In the genomic region with DNA sequence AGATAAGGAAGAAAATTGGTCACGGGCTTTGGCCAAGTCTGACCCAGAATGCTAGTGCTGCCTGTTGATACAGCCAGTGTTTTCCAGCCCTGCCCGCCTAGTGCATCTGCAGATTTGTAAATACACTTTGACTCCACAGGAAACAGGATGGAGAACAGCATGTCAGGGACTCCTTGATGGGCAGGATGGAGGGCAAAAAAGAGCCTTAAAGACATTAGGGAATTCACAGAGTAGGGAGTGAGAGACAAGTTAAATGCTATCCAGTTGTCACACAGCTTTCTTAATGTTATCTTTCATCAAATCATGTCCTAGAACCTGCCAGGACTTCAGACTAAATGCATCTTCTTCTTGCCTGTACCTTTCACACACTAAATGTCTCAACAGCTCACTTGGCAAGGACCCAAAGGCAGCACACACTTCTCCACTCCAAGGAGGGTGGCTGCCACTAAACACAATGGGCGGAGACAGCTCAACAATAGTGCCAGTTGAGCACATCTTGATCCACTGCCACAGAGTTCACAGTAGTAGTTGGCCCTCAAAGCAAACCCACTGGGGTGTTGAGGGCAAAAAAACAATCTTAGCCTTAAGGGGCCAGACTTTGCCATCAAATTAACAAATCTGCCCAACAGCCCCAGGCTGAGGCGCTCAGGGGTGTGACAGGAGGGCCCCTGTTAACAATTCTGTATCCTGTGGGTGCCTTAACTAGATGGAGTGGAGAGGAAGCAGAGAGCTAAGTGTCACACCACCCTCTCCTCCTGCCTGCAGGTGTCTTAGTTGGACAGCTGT, we compare ENCODE assay signal across 7 cellular contexts. TPM values are rescaled to one million over a fixed set of nuclear protein-coding genes. Genes with fewer than 3 reads are reported as not detected.
A peak's percentile ranks its signal among the peaks of the same experiment; 100 is the strongest.
DNase-seq lines count a peak whose midpoint lies in the region; ATAC-seq and TF ChIP-seq lines count a peak whose summit lies in the region.

No MANE protein-coding gene starts in this region.

- peaks cover 0 to under 1% (median 0%) of the 10 kb centered on the region in 3 donors for H3K36me3 Mint-ChIP-seq in naive thymus-derived CD8-positive, alpha-beta T cell

- peaks cover 0 to 4% (median 0%) of the 10 kb centered on the region in 9 donors for H3K9me3 Mint-ChIP-seq in naive thymus-derived CD8-positive, alpha-beta T cell

- POLR2A ChIA-PET in naive thymus-derived CD8-positive, alpha-beta T cell (lab: Charles Lee), result interaction anchor here (0.9 to 8.6 kb wide), 10 partner anchors 11 to 194 kb away, joined by 3 to 114 read pairs (median 4); no protein-coding TSS in a partner anchor

- ATAC-seq in naive thymus-derived CD8-positive, alpha-beta T cell, result no peak

- H3K27ac Mint-ChIP-seq in naive thymus-derived CD8-positive, alpha-beta T cell, result peak overlapping the region in 9 of 10 donors; percentile 72 to 92 (median 81)

- peak overlapping the region; percentile 65 to 98 (median 80) for H3K4me3 Mint-ChIP-seq in naive thymus-derived CD8-positive, alpha-beta T cell

- DNase-seq in Daoy (ENCODE audit: low read depth) (peak; percentile 84), NCI-H2029 (lab: John Stamatoyannopoulos, UW) (peak; percentile 98), COLO668 (lab: John Stamatoyannopoulos, UW; ENCODE audit: unreplicated experiment) (no peak), retina (no peak), GM13976 (ENCODE audit: low spot score) (no peak)
- DNase-seq in activated effector memory CD4-positive, alpha-beta T cell treated with Interleukin-2 at 50 U/mL for 16 hours, result peak; percentile 41
- DNase-seq in naive thymus-derived CD8-positive, alpha-beta T cell, result peak in 3 of 10 donors; percentile 18 to 49 (median 18)

- peaks cover 38 to 87% (median 77%) of the 10 kb centered on the region in 4 donors for H3K4me1 Mint-ChIP-seq in naive thymus-derived CD8-positive, alpha-beta T cell

- no peak for TF ChIP-seq CTCF in GM13976 (IDR thresholded peaks at IDR 0.05; ENCODE audit: borderline replicate concordance, control extremely low read depth, extremely low read depth, insufficient read depth, missing control alignments)

- peaks cover 0 to 3% (median 0%) of the 10 kb centered on the region in 5 donors for H3K27me3 Mint-ChIP-seq in naive thymus-derived CD8-positive, alpha-beta T cell

- in situ Hi-C loops in GM13976 (cut with MboI; ENCODE audit: low sequenced_read_pairs, unreplicated experiment), result no loop called here

RNA-seq across cellular contexts. Expression of gene HIVEP3, which starts 2.7 kb away (rescaled TPM):
- total RNA-seq in Daoy (2014; rRNA removed; shearing (Covaris generic)), result 7.5 and 9.5 TPM in 2 replicates
- 1 to 10 TPM; 6.3 TPM for total RNA-seq in naive thymus-derived CD8-positive, alpha-beta T cell
- 1 to 10 TPM; 5.5 to 9.8 (median 5.8) TPM for polyA plus RNA-seq in naive thymus-derived CD8-positive, alpha-beta T cell

Comparison
In these comparisons a context has a peak if more than half of its experiments do, and no peak if none do; other contexts are left out.
1. DNase-seq: peak in Daoy (single experiment), NCI-H2029 (single experiment) and activated effector memory CD4-positive, alpha-beta T cell treated with Interleukin-2 at 50 U/mL for 16 hours (single experiment); none in COLO668 (single experiment), retina (single experiment) and GM13976 (single experiment).